21 cellular contexts compared by ENCODE assay signal in the genomic region with DNA sequence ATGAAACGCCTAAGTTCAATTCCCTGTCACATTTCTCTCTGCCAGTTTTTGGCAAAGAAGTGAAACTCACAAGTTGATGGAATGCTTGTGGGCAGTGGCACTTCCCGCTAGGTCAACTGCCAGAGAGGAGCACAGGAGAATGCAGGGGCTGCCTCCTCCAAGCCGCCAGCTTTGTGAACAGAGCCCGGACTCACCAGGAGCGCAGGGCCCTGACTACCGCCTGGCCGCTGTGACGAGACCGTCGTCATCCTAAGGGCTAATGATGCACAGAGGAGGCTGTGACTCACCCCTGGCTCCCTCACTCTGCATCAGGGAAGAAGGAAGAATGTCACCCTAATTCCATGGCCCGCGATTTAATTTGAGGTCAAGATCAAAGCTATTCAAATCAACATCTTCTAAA.
DNase-seq lines count a peak whose midpoint lies in the region; ATAC-seq, FAIRE-seq and TF ChIP-seq lines count a peak whose summit lies in the region.
"Had no signal": no experiment of that assay in that cellular context is flagged by ENCODE, and none has a peak within 500 bp of the region (broad histone marks: within the 10 kb centered on the region; RNA-seq: fewer than 3 reads in every experiment).

No MANE protein-coding gene starts in this region.

- H2AFZ ChIP-seq in HepG2 (ENCODE audit: low read length), result no peak overlapping the region

- peaks cover 1 to 44% of the 10 kb centered on the region in 2 experiments; a peak in 4 of 5 replicates for H3K27me3 ChIP-seq in HepG2 (ENCODE audit: control insufficient read depth in 1 of 2, insufficient read depth in 2 of 2, low read length in 2 of 2)
- no peaks in the 10 kb centered on the region for H3K27me3 ChIP-seq in right lobe of liver
- H3K27me3 ChIP-seq in brain microvascular endothelial cell (replicated peaks), result no peaks in the 10 kb centered on the region
- H3K27me3 ChIP-seq in kidney epithelial cell (ENCODE audit: control insufficient read depth, insufficient read depth, low read length), result no peaks in the 10 kb centered on the region
- H3K27me3 ChIP-seq: neutrophil, thyroid gland had no signal

- 30% methylated on average over 4 of the region's 12 CpGs for WGBS in HepG2 (ENCODE audit: low lambda C conversion rate)
- WGBS in right lobe of liver (ENCODE audit: insufficient coverage, low coverage, low lambda C conversion rate, missing lambda C conversion rate), result 96% methylated on average over 8 of the region's 12 CpGs

- H3K4me3 Mint-ChIP-seq in stimulated activated effector memory CD8-positive, alpha-beta T cell treated with anti-CD3 and anti-CD28 coated beads, Interleukin-12 subunit alpha, Interleukin-12 subunit beta, amount 100 ng/mL, for 72 hours, result no peak overlapping the region
- H3K4me3 Mint-ChIP-seq: activated T-helper 1 cell treated with anti-CD3 and anti-CD28 coated beads, Interleukin-12 subunit alpha, Interleukin-12 subunit beta, Interleukin-2, Interleukin-4 antibody, amounts not matched to agents 30 ng/mL and 10 ng/mL and 1 ng/mL, durations not matched to agents 14 hours and 24 hours and 36 hours had no signal

- H3K4me1 ChIP-seq in HepG2 (ENCODE audit: insufficient read depth, low read length) (no peaks in the 10 kb centered on the region), right lobe of liver (no peaks in the 10 kb centered on the region)
- H3K4me1 ChIP-seq: thyroid gland had no signal

- peaks cover 5% of the 10 kb centered on the region for H3K36me3 Mint-ChIP-seq in stimulated activated effector memory CD8-positive, alpha-beta T cell treated with anti-CD3 and anti-CD28 coated beads, Interleukin-12 subunit alpha, Interleukin-12 subunit beta, amount 100 ng/mL, for 72 hours

- no TSS peak for BruUV-seq in HepG2 (replicated peaks; lab: Mats Ljungman, UMichigan)

- no peak for FAIRE-seq in HepG2 (lab: Jason Lieb, UNC)

- in situ Hi-C loops in HepG2 (cut with HindIII; ENCODE audit: extremely low pct_ligation_motif_present, low pct_unique_long_range_greater_than_20kb), result no loop called here
- in situ Hi-C loops in brain microvascular endothelial cell (cut with HindIII; ENCODE audit: low pct_ligation_motif_present, low sequenced_read_pairs), result no loop called here

- ATAC-seq in HepG2 (no peak), right lobe of liver (no peak)
- ATAC-seq in stimulated activated effector memory CD8-positive, alpha-beta T cell treated with anti-CD3 and anti-CD28 coated beads, Interleukin-12 subunit alpha, Interleukin-12 subunit beta, amount 100 ng/mL, for 72 hours, result no peak

- intact Hi-C loops in HepG2 (cut with micrococcal nuclease; ENCODE audit: unreplicated experiment), result no loop called here
- intact Hi-C loops in right lobe of liver (cut with DNase I), result no loop called here

- CTCF ChIA-PET in HepG2 (lab: Yijun Ruan, JAX; ENCODE audit: low intra/inter-chr PET ratio, low total read pairs), result no interaction called here

- H3K4me2 ChIP-seq in HepG2 (ENCODE audit: low read depth, low read length), result no peak overlapping the region

- H3K9ac ChIP-seq in HepG2 (ENCODE audit: insufficient read depth, low read depth, low read length), result no peak overlapping the region

- H3K79me2 ChIP-seq in HepG2 (ENCODE audit: insufficient read depth, low read length), result no peaks in the 10 kb centered on the region

- H3K4me1 Mint-ChIP-seq in stimulated activated effector memory CD8-positive, alpha-beta T cell treated with anti-CD3 and anti-CD28 coated beads, Interleukin-12 subunit alpha, Interleukin-12 subunit beta, amount 100 ng/mL, for 72 hours, result peaks cover 44% of the 10 kb centered on the region

- H3K9me3 ChIP-seq in HepG2 (ENCODE audit: low read length) (no peaks in the 10 kb centered on the region), right lobe of liver (no peaks in the 10 kb centered on the region)
- H3K9me3 ChIP-seq: neutrophil, thyroid gland had no signal

- DNase-seq in HepG2 (ENCODE audit: low spot score), result no peak
- no peak for DNase-seq in right lobe of liver
- peak; percentile 79 for DNase-seq in brain microvascular endothelial cell
- peak; percentile 35 for DNase-seq in kidney epithelial cell (ENCODE audit: low read depth)
- no peak for DNase-seq in stimulated activated effector memory CD8-positive, alpha-beta T cell treated with anti-CD3 and anti-CD28 coated beads, Interleukin-12 subunit alpha, Interleukin-12 subunit beta, amount 100 ng/mL, for 72 hours (ENCODE audit: low spot score in 2 of 2)
- no peak for DNase-seq in ecto neural progenitor cell (ENCODE audit: low spot score)
- DNase-seq in T-helper 1 cell, result no peak
- DNase-seq in NCI-H1092 treated with DMSO at 0.1 percent for 48 hours (lab: John Stamatoyannopoulos, UW), result no peak
- DNase-seq: 8988T; activated CD8-positive, alpha-beta memory T cell treated with anti-CD3 and anti-CD28 coated beads for 24 hours; KG1; midbrain; NCI-H1105 treated with DMSO at 0.1 percent for 48 hours; stimulated activated CD4-positive, alpha-beta T cell treated with anti-CD3 and anti-CD28 coated beads, Interleukin-4, amount 100 ng/mL, for 24 hours; stimulated activated CD8-positive, alpha-beta memory T cell treated with anti-CD3 and anti-CD28 coated beads, Interleukin-4, amount 100 ng/mL, for 48 hours; thyroid gland; WERI-Rb-1 had no signal

- no peak for TF ChIP-seq CTCF in HepG2 (CRISPR knock-in tag; IDR thresholded peaks at IDR 0.05)
- no peak for TF ChIP-seq CTCF in right lobe of liver (IDR thresholded peaks at IDR 0.05)
- TF ChIP-seq CTCF in brain microvascular endothelial cell (IDR thresholded peaks at IDR 0.05; ENCODE audit: low read depth, low read length, missing control alignments), result no peak
- TF ChIP-seq CTCF in kidney epithelial cell (IDR thresholded peaks at IDR 0.05; ENCODE audit: insufficient read depth, low read length, poor library complexity, severe bottlenecking), result no peak

- H4K20me1 ChIP-seq in HepG2 (ENCODE audit: insufficient read depth, low read length), result no peaks in the 10 kb centered on the region

- no peak overlapping the region for H3K27ac Mint-ChIP-seq in stimulated activated effector memory CD8-positive, alpha-beta T cell treated with anti-CD3 and anti-CD28 coated beads, Interleukin-12 subunit alpha, Interleukin-12 subunit beta, amount 100 ng/mL, for 72 hours
- H3K27ac Mint-ChIP-seq: activated T-helper 1 cell treated with anti-CD3 and anti-CD28 coated beads, Interleukin-12 subunit alpha, Interleukin-12 subunit beta, Interleukin-2, Interleukin-4 antibody, amounts not matched to agents 30 ng/mL and 10 ng/mL and 1 ng/mL, durations not matched to agents 14 hours and 24 hours and 36 hours had no signal

- H3K4me3 ChIP-seq in HepG2 (replicated peaks in 1 of 3; ENCODE audit: insufficient read depth in 1 of 3, low read depth in 2 of 3, low read length in 3 of 3) (no peak overlapping the region), right lobe of liver (no peak overlapping the region), brain microvascular endothelial cell (ENCODE audit: low read depth, low read length) (no peak overlapping the region), kidney epithelial cell (ENCODE audit: low read depth, low read length) (no peak overlapping the region)
- H3K4me3 ChIP-seq: coronary artery, thyroid gland had no signal

- no peak for TF ChIP-seq RAD21 in HepG2 (CRISPR knock-in tag; IDR thresholded peaks at IDR 0.05)

- H3K9me3 Mint-ChIP-seq in stimulated activated effector memory CD8-positive, alpha-beta T cell treated with anti-CD3 and anti-CD28 coated beads, Interleukin-12 subunit alpha, Interleukin-12 subunit beta, amount 100 ng/mL, for 72 hours, result no peaks in the 10 kb centered on the region
- H3K9me3 Mint-ChIP-seq: activated T-helper 1 cell treated with anti-CD3 and anti-CD28 coated beads, Interleukin-12 subunit alpha, Interleukin-12 subunit beta, Interleukin-2, Interleukin-4 antibody, amounts not matched to agents 30 ng/mL and 10 ng/mL and 1 ng/mL, durations not matched to agents 14 hours and 24 hours and 36 hours had no signal

- H3K27ac ChIP-seq in HepG2 (ENCODE audit: extremely low read length, insufficient read depth, low read length) (no peak overlapping the region), right lobe of liver (no peak overlapping the region), brain microvascular endothelial cell (no peak overlapping the region)
- H3K27ac ChIP-seq: C4-2B, coronary artery, neutrophil, thyroid gland, WERI-Rb-1 had no signal

- H3K36me3 ChIP-seq in HepG2 (replicated peaks in 1 of 2; ENCODE audit: control insufficient read depth in 1 of 2, insufficient read depth in 2 of 2, low read length in 2 of 2) (no peaks in the 10 kb centered on the region), right lobe of liver (no peaks in the 10 kb centered on the region), brain microvascular endothelial cell (replicated peaks) (no peaks in the 10 kb centered on the region), kidney epithelial cell (ENCODE audit: control insufficient read depth, insufficient read depth, low read length) (no peaks in the 10 kb centered on the region)
- H3K36me3 ChIP-seq: thyroid gland, WERI-Rb-1 had no signal

- POLR2A ChIA-PET in HepG2 (lab: Yijun Ruan, JAX), result no interaction called here

- no peak for TF ChIP-seq EP300 in HepG2 (IDR thresholded peaks at IDR 0.05; ENCODE audit: low read depth in 2 of 2, low read length in 2 of 2)
- TF ChIP-seq EP300 in HepG2 (CRISPR knock-in tag; IDR thresholded peaks at IDR 0.05; ENCODE audit: borderline replicate concordance), result no peak

- no peak for TF ChIP-seq POLR2A in HepG2 (IDR thresholded peaks at IDR 0.05; ENCODE audit: insufficient read depth in 1 of 2, low read depth in 2 of 2, low read length in 2 of 2)
- TF ChIP-seq POLR2A in right lobe of liver (IDR thresholded peaks at IDR 0.05), result no peak

TF ChIP-seq in HepG2, 621 proteins besides CTCF, POLR2A, EP300 and RAD21:
- TF ChIP-seq ZNF546 (CRISPR knock-in tag; conservative IDR thresholded peaks at IDR 0.05) (no peak), CREB1 (IDR thresholded peaks at IDR 0.05) (peak; percentile 34; the same call in 1 of the 2 replicates), CREB1 (CRISPR knock-in tag; IDR thresholded peaks at IDR 0.05) (no peak), HMG20A (CRISPR knock-in tag; IDR thresholded peaks at IDR 0.05; ENCODE audit: borderline replicate concordance) (no peak)

Comparison
In these comparisons a context has a peak if more than half of its experiments do, and no peak if none do; other contexts are left out.
1. DNase-seq: peak in brain microvascular endothelial cell (single experiment) and kidney epithelial cell (single experiment); none in HepG2 (single experiment), right lobe of liver (0 of 3), stimulated activated effector memory CD8-positive, alpha-beta T cell treated with anti-CD3 and anti-CD28 coated beads, Interleukin-12 subunit alpha, Interleukin-12 subunit beta, amount 100 ng/mL, for 72 hours (0 of 2), ecto neural progenitor cell (single experiment), T-helper 1 cell (0 of 5) and NCI-H1092 treated with DMSO at 0.1 percent for 48 hours (single experiment).